ENCODE assay signal across 22 cellular contexts in the genomic region with DNA sequence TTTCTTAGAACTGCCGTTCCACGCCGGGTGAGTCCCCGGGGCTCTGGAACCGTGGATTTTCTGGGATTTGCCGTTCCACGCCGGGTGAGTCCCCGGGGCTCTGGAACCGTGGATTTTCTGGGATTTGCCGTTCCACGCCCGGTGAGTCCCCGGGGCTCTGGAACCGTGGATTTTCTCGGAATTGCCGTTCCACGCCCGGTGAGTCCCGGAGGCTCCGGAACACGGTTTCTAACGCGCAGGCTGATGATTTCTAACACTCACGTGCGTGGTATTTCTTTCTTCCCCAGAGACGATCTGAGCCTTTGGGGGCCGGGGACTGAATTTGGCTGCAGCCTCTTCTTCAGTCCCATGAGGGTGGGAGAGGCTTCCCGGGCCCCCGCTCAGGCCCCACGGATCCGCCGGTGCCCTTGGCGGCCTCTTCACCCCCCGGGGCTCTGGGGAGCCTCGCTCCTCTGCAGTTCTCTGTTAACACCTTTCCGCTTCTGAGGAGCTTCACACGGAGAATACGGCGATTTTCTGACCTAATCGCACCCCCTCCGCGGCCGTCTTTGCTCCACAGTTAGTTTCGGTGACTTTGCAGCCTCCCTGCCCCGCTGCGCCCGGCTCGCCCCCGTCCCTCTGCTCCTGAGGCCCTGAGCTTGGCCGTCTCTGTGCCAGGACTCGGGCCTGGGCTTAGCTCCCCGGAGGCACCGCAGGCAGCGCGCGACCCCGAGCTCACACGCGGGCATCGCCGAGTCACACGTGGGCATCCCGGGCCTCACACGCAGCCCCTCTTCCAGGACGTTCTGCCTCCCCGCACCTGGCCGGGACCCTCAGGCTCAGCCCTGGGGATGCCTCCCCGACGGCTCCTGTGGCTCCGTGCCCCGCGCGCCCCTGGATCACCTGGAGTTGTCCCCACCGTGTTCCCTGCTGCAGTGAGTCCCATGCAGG. TPM values are rescaled to one million over a fixed set of nuclear protein-coding genes. Genes with fewer than 3 reads are reported as not detected.
"Had no signal": no experiment of that assay in that cellular context is flagged by ENCODE, and none has a peak within 500 bp of the region (broad histone marks: within the 10 kb centered on the region; RNA-seq: fewer than 3 reads in every experiment).

No MANE protein-coding gene starts in this region.

- H3K27ac ChIP-seq: esophagus squamous epithelium, pancreas, right lobe of liver, suprapubic skin, transverse colon, uterus had no signal

- ATAC-seq: activated naive CD4-positive, alpha-beta T cell treated with anti-CD3 and anti-CD28 coated beads, Interleukin-2, amount 50 U/mL, for 72 hours; effector memory CD8-positive, alpha-beta T cell; gastrocnemius medialis; naive thymus-derived CD8-positive, alpha-beta T cell; pancreas; right lobe of liver; stimulated activated effector memory CD8-positive, alpha-beta T cell treated with anti-CD3 and anti-CD28 coated beads, Interleukin-12 subunit alpha, Interleukin-12 subunit beta, amount 100 ng/mL, for 72 hours; stimulated activated naive CD8-positive, alpha-beta T cell treated with anti-CD3 and anti-CD28 coated beads, Interleukin-15, amount 100 ng/mL, for 72 hours had no signal

- H3K36me3 ChIP-seq: esophagus squamous epithelium, gastrocnemius medialis, pancreas, right lobe of liver, suprapubic skin, transverse colon, uterus had no signal

- H3K4me3 Mint-ChIP-seq: activated B cell treated with CpG ODN at 0.5 μM for 24 hours; activated CD4-positive, alpha-beta memory T cell treated with anti-CD3 and anti-CD28 coated beads for 36 hours; brain; effector memory CD8-positive, alpha-beta T cell; naive thymus-derived CD8-positive, alpha-beta T cell; stimulated activated effector memory CD8-positive, alpha-beta T cell treated with anti-CD3 and anti-CD28 coated beads, Interleukin-12 subunit alpha, Interleukin-12 subunit beta, amount 100 ng/mL, for 72 hours; stimulated activated naive CD8-positive, alpha-beta T cell treated with anti-CD3 and anti-CD28 coated beads, Interleukin-15, amount 100 ng/mL, for 72 hours; T-helper 1 cell treated with Interleukin-12 subunit alpha and Interleukin-12 subunit beta and Interleukin-4 antibody, amounts not matched to agents 30 μg/mL and 1 μg/mL, for 36 hours had no signal

- H3K27ac Mint-ChIP-seq: activated B cell treated with CpG ODN at 0.5 μM for 24 hours; activated CD4-positive, alpha-beta memory T cell treated with anti-CD3 and anti-CD28 coated beads for 36 hours; activated naive CD4-positive, alpha-beta T cell treated with anti-CD3 and anti-CD28 coated beads, Interleukin-2, amount 50 U/mL, for 72 hours; brain; effector memory CD8-positive, alpha-beta T cell; naive thymus-derived CD8-positive, alpha-beta T cell; stimulated activated effector memory CD8-positive, alpha-beta T cell treated with anti-CD3 and anti-CD28 coated beads, Interleukin-12 subunit alpha, Interleukin-12 subunit beta, amount 100 ng/mL, for 72 hours; T-helper 1 cell treated with Interleukin-12 subunit alpha and Interleukin-12 subunit beta and Interleukin-4 antibody, amounts not matched to agents 30 μg/mL and 1 μg/mL, for 36 hours had no signal

- H3K27me3 ChIP-seq: esophagus squamous epithelium, gastrocnemius medialis, pancreas, right lobe of liver, suprapubic skin, transverse colon, uterus had no signal

- H3K27me3 Mint-ChIP-seq: brain had no signal

- H3K4me3 ChIP-seq: esophagus squamous epithelium, gastrocnemius medialis, lung, pancreas, right lobe of liver, suprapubic skin, transverse colon, uterus had no signal

- H3K9me3 ChIP-seq: esophagus squamous epithelium, gastrocnemius medialis, pancreas, right lobe of liver, suprapubic skin, transverse colon, uterus had no signal

- H3K9me3 Mint-ChIP-seq: activated B cell treated with CpG ODN at 0.5 μM for 24 hours; activated CD4-positive, alpha-beta memory T cell treated with anti-CD3 and anti-CD28 coated beads for 36 hours; activated naive CD4-positive, alpha-beta T cell treated with anti-CD3 and anti-CD28 coated beads, Interleukin-2, amount 50 U/mL, for 72 hours; effector memory CD8-positive, alpha-beta T cell; naive thymus-derived CD8-positive, alpha-beta T cell; stimulated activated effector memory CD8-positive, alpha-beta T cell treated with anti-CD3 and anti-CD28 coated beads, Interleukin-12 subunit alpha, Interleukin-12 subunit beta, amount 100 ng/mL, for 72 hours; stimulated activated naive CD8-positive, alpha-beta T cell treated with anti-CD3 and anti-CD28 coated beads, Interleukin-15, amount 100 ng/mL, for 72 hours; T-helper 1 cell treated with Interleukin-12 subunit alpha and Interleukin-12 subunit beta and Interleukin-4 antibody, amounts not matched to agents 30 μg/mL and 1 μg/mL, for 36 hours had no signal

- H3K36me3 Mint-ChIP-seq: activated CD4-positive, alpha-beta memory T cell treated with anti-CD3 and anti-CD28 coated beads for 36 hours; activated naive CD4-positive, alpha-beta T cell treated with anti-CD3 and anti-CD28 coated beads, Interleukin-2, amount 50 U/mL, for 72 hours; brain; naive thymus-derived CD8-positive, alpha-beta T cell; stimulated activated effector memory CD8-positive, alpha-beta T cell treated with anti-CD3 and anti-CD28 coated beads, Interleukin-12 subunit alpha, Interleukin-12 subunit beta, amount 100 ng/mL, for 72 hours had no signal

- H3K4me1 Mint-ChIP-seq: activated B cell treated with CpG ODN at 0.5 μM for 24 hours; brain; naive thymus-derived CD8-positive, alpha-beta T cell; stimulated activated effector memory CD8-positive, alpha-beta T cell treated with anti-CD3 and anti-CD28 coated beads, Interleukin-12 subunit alpha, Interleukin-12 subunit beta, amount 100 ng/mL, for 72 hours; stimulated activated naive CD8-positive, alpha-beta T cell treated with anti-CD3 and anti-CD28 coated beads, Interleukin-15, amount 100 ng/mL, for 72 hours had no signal

- DNase-seq: activated B cell treated with CpG ODN at 0.5 μM for 24 hours; activated CD4-positive, alpha-beta memory T cell treated with anti-CD3 and anti-CD28 coated beads for 36 hours; activated CD4-positive, alpha-beta T cell treated with anti-CD3 and anti-CD28 coated beads for 48 hours; activated T-cell treated with anti-CD3 and anti-CD28 coated beads for 4 hours; aorta; effector memory CD8-positive, alpha-beta T cell; esophagus squamous epithelium; gastrocnemius medialis; naive thymus-derived CD8-positive, alpha-beta T cell; pancreas; right lobe of liver; small intestine; stimulated activated CD4-positive, alpha-beta T cell treated with anti-CD3 and anti-CD28 coated beads, Interleukin-2, amount 100 ng/mL, for 24 hours; stimulated activated naive CD8-positive, alpha-beta T cell treated with anti-CD3 and anti-CD28 coated beads, Interleukin-15, amount 100 ng/mL, for 72 hours; transverse colon; uterus had no signal

- H3K4me1 ChIP-seq: esophagus squamous epithelium, gastrocnemius medialis, pancreas, right lobe of liver, suprapubic skin, transverse colon, uterus had no signal

RNA-seq across cellular contexts. Expression of a gene that starts 7.2 kb away (rescaled TPM):
- total RNA-seq: activated B cell treated with CpG ODN at 0.5 μM for 24 hours; activated CD4-positive, alpha-beta memory T cell treated with anti-CD3 and anti-CD28 coated beads for 36 hours; activated naive CD4-positive, alpha-beta T cell treated with anti-CD3 and anti-CD28 coated beads, Interleukin-2, amount 50 U/mL, for 72 hours; naive thymus-derived CD8-positive, alpha-beta T cell; transverse colon had no signal
- polyA plus RNA-seq: naive thymus-derived CD8-positive, alpha-beta T cell had no signal
